In genomic region chr7:102407910-102408309, GRCh38 we compare ENCODE assay signal across 24 cellular contexts. TPM values are rescaled to one million over a fixed set of nuclear protein-coding genes. Genes with fewer than 3 reads are reported as not detected.
DNase-seq lines count a peak whose midpoint lies in the region; ATAC-seq, FAIRE-seq and TF ChIP-seq lines count a peak whose summit lies in the region.
"Had no signal": no experiment of that assay in that cellular context is flagged by ENCODE, and none has a peak within 500 bp of the region (broad histone marks: within the 10 kb centered on the region; RNA-seq: fewer than 3 reads in every experiment).

No MANE protein-coding gene starts in this region.

- 90 to 97% (median 95%) methylated on average over 6 of the region's 6 CpGs for WGBS in stomach, 5 donors

- FAIRE-seq in GM12891 (lab: Jason Lieb, UNC), result no peak
- FAIRE-seq: islet of Langerhans had no signal

- TF ChIP-seq CTCF in natural killer cell (IDR thresholded peaks at IDR 0.05) (no peak), breast epithelium (IDR thresholded peaks at IDR 0.05) (no peak), stomach (IDR thresholded peaks at IDR 0.05) (no peak)

- H3K9me3 Mint-ChIP-seq in activated CD4-positive, alpha-beta memory T cell treated with anti-CD3 and anti-CD28 coated beads, Interleukin-2, amount 10 ng/mL, durations not matched to agents 7 days and 5 days, result no peaks in the 10 kb centered on the region
- no peaks in the 10 kb centered on the region for H3K9me3 Mint-ChIP-seq in natural killer cell
- H3K9me3 Mint-ChIP-seq: CD4-positive, CD25-positive, alpha-beta regulatory T cell; stimulated activated naive CD8-positive, alpha-beta T cell treated with anti-CD3 and anti-CD28 coated beads, Interleukin-15, Interleukin-2, amounts not matched to agents 100 ng/mL and 50 ng/mL, for 24 hours had no signal

- intact Hi-C loops in natural killer cell (cut with micrococcal nuclease) (no loop called here), breast epithelium (cut with DNase I; ENCODE audit: low total_unique reads) (no loop called here), stomach (cut with DNase I; ENCODE audit: low total_unique reads) (no loop called here)

- H3K9me3 ChIP-seq in breast epithelium (peaks cover 0 to 4% of the 10 kb centered on the region in 2 donors), stomach (no peaks in the 10 kb centered on the region), HAP-1 (no peaks in the 10 kb centered on the region)
- H3K9me3 ChIP-seq: psoas muscle, sigmoid colon, thyroid gland, vagina had no signal

- peaks cover 31% of the 10 kb centered on the region for H3K4me1 Mint-ChIP-seq in activated CD4-positive, alpha-beta memory T cell treated with anti-CD3 and anti-CD28 coated beads, Interleukin-2, amount 10 ng/mL, durations not matched to agents 7 days and 5 days
- H3K4me1 Mint-ChIP-seq in natural killer cell, result peaks cover 22 to 27% of the 10 kb centered on the region in 2 donors

- H3K4me1 ChIP-seq in breast epithelium (no peaks in the 10 kb centered on the region), stomach (peaks cover 0 to 13% (median 4%) of the 10 kb centered on the region in 4 donors), HAP-1 (no peaks in the 10 kb centered on the region)
- H3K4me1 ChIP-seq: vagina had no signal

- peak overlapping the region; percentile 28 for H3K27ac Mint-ChIP-seq in activated CD4-positive, alpha-beta memory T cell treated with anti-CD3 and anti-CD28 coated beads, Interleukin-2, amount 10 ng/mL, durations not matched to agents 7 days and 5 days
- peak overlapping the region; percentile 22 to 73 for H3K27ac Mint-ChIP-seq in natural killer cell
- H3K27ac Mint-ChIP-seq: activated T-helper 2 cell treated with anti-CD3 and anti-CD28 coated beads, Interferon-gamma antibody, Interleukin-2, Interleukin-4, amounts not matched to agents 10 μg/mL and 5 μg/mL and 100 μg/mL, durations not matched to agents 14 hours and 24 hours and 36 hours; stimulated activated naive CD8-positive, alpha-beta T cell treated with anti-CD3 and anti-CD28 coated beads, Interleukin-15, Interleukin-2, amounts not matched to agents 100 ng/mL and 50 ng/mL, for 24 hours; T-helper 1 cell treated with Interleukin-12 subunit alpha and Interleukin-12 subunit beta and Interleukin-4 antibody, amounts not matched to agents 30 μg/mL and 1 μg/mL, for 36 hours had no signal

- no peak overlapping the region for H3K4me3 Mint-ChIP-seq in activated CD4-positive, alpha-beta memory T cell treated with anti-CD3 and anti-CD28 coated beads, Interleukin-2, amount 10 ng/mL, durations not matched to agents 7 days and 5 days
- no peak overlapping the region for H3K4me3 Mint-ChIP-seq in natural killer cell
- H3K4me3 Mint-ChIP-seq: CD4-positive, CD25-positive, alpha-beta regulatory T cell; stimulated activated naive CD8-positive, alpha-beta T cell treated with anti-CD3 and anti-CD28 coated beads, Interleukin-15, Interleukin-2, amounts not matched to agents 100 ng/mL and 50 ng/mL, for 24 hours; T-helper 1 cell treated with Interleukin-12 subunit alpha and Interleukin-12 subunit beta and Interleukin-4 antibody, amounts not matched to agents 30 μg/mL and 1 μg/mL, for 36 hours had no signal

- H3K27ac ChIP-seq in breast epithelium, result no peak overlapping the region
- no peak overlapping the region for H3K27ac ChIP-seq in stomach
- H3K27ac ChIP-seq: psoas muscle, sigmoid colon, SK-N-MC, thyroid gland, vagina had no signal

- H3K27me3 ChIP-seq in breast epithelium, result no peaks in the 10 kb centered on the region
- no peaks in the 10 kb centered on the region for H3K27me3 ChIP-seq in stomach
- H3K27me3 ChIP-seq in HAP-1 (ENCODE audit: low read depth), result no peaks in the 10 kb centered on the region
- H3K27me3 ChIP-seq: sigmoid colon, thyroid gland, vagina had no signal

- no peak overlapping the region for H3K4me3 ChIP-seq in breast epithelium
- no peak overlapping the region for H3K4me3 ChIP-seq in stomach
- H3K4me3 ChIP-seq in HAP-1, result no peak overlapping the region
- H3K4me3 ChIP-seq: psoas muscle, sigmoid colon, SK-N-MC, thyroid gland, vagina had no signal

- H3K27me3 Mint-ChIP-seq in activated CD4-positive, alpha-beta memory T cell treated with anti-CD3 and anti-CD28 coated beads, Interleukin-2, amount 10 ng/mL, durations not matched to agents 7 days and 5 days, result no peaks in the 10 kb centered on the region
- no peaks in the 10 kb centered on the region for H3K27me3 Mint-ChIP-seq in natural killer cell (ENCODE audit: low read depth in 2 of 2)
- H3K27me3 Mint-ChIP-seq: CD4-positive, CD25-positive, alpha-beta regulatory T cell; stimulated activated naive CD8-positive, alpha-beta T cell treated with anti-CD3 and anti-CD28 coated beads, Interleukin-15, Interleukin-2, amounts not matched to agents 100 ng/mL and 50 ng/mL, for 24 hours had no signal

- CTCF ChIA-PET in activated CD4-positive, alpha-beta memory T cell treated with anti-CD3 and anti-CD28 coated beads, Interleukin-2, amount 10 ng/mL, durations not matched to agents 7 days and 5 days (lab: Charles Lee), result interaction anchor here (1.1 to 1.6 kb wide), 3 partner anchors 8 to 18 kb away, joined by 3 to 4 read pairs (median 4); no protein-coding TSS in a partner anchor

- DNase-seq in activated CD4-positive, alpha-beta memory T cell treated with anti-CD3 and anti-CD28 coated beads, Interleukin-2, amount 10 ng/mL, durations not matched to agents 7 days and 5 days, result no peak
- no peak for DNase-seq in natural killer cell
- no peak for DNase-seq in breast epithelium (ENCODE audit: low spot score in 2 of 2)
- DNase-seq in stomach, result no peak
- no peak for DNase-seq in GM12891 (ENCODE audit: insufficient read length, low spot score)
- no peak for DNase-seq in HAP-1 (ENCODE audit: low spot score in 2 of 2)
- DNase-seq: CD4-positive, CD25-positive, alpha-beta regulatory T cell; left ventricle myocardium superior; occipital lobe; psoas muscle; sigmoid colon; thyroid gland had no signal

- in situ Hi-C loops in HAP-1 (cut with MboI; ENCODE audit: low sequenced_read_pairs), result no loop called here

- H3K36me3 ChIP-seq in breast epithelium (peaks cover 7% of the 10 kb centered on the region), stomach (peaks cover 65 to 100% (median 100%) of the 10 kb centered on the region in 4 donors), HAP-1 (replicated peaks) (peaks cover 79% of the 10 kb centered on the region)

- H3K36me3 Mint-ChIP-seq in activated CD4-positive, alpha-beta memory T cell treated with anti-CD3 and anti-CD28 coated beads, Interleukin-2, amount 10 ng/mL, durations not matched to agents 7 days and 5 days (ENCODE audit: low read depth), result peaks cover 77% of the 10 kb centered on the region
- peaks cover 7% of the 10 kb centered on the region for H3K36me3 Mint-ChIP-seq in natural killer cell

- POLR2A ChIA-PET in activated CD4-positive, alpha-beta memory T cell treated with anti-CD3 and anti-CD28 coated beads, Interleukin-2, amount 10 ng/mL, durations not matched to agents 7 days and 5 days (lab: Charles Lee), result interaction anchor here (0.6 to 2.8 kb wide), 4 partner anchors 18 to 1580 kb away, joined by 3 to 9 read pairs (median 4); no protein-coding TSS in a partner anchor

- TF ChIP-seq POLR2A in breast epithelium (IDR thresholded peaks at IDR 0.05), result no peak
- no peak for TF ChIP-seq POLR2A in stomach (IDR thresholded peaks at IDR 0.05)
- TF ChIP-seq POLR2A in GM12891 (IDR thresholded peaks at IDR 0.05; ENCODE audit: low read depth, low read length), result no peak

- no peak for TF ChIP-seq EP300 in stomach (IDR thresholded peaks at IDR 0.05)

- peak; percentile 13 for ATAC-seq in GM18502 (IDR thresholded peaks at IDR 0.05; ENCODE audit: poor library complexity, unreplicated experiment)
- peak; percentile 2 for ATAC-seq in HG02642 (IDR thresholded peaks at IDR 0.05; ENCODE audit: poor library complexity, unreplicated experiment)
- ATAC-seq in natural killer cell, result no peak
- ATAC-seq: left ventricle myocardium superior, psoas muscle had no signal

TF ChIP-seq in GM12891, 5 proteins besides CTCF, POLR2A, EP300 and RAD21 (continues in another document):
- TF ChIP-seq PAX5 (IDR thresholded peaks at IDR 0.05; ENCODE audit: insufficient read depth, low read length, severe bottlenecking) (no peak), TAF1 (IDR thresholded peaks at IDR 0.05; ENCODE audit: low read depth, low read length) (no peak)

RNA-seq across cellular contexts. Expression of gene PRKRIP1, which starts 11.7 kb away (rescaled TPM):
- 10 to 100 TPM; 27.2 to 28.3 TPM for total RNA-seq in activated CD4-positive, alpha-beta memory T cell treated with anti-CD3 and anti-CD28 coated beads, Interleukin-2, amount 10 ng/mL, durations not matched to agents 7 days and 5 days
- total RNA-seq in natural killer cell, result 10 to 100 TPM; 38.2 to 44.2 (median 39.5) TPM
- 10 to 100 TPM; 17.3 to 30.5 (median 29.7) TPM for total RNA-seq in breast epithelium
- 10 to 100 TPM; 23.9 to 92.7 (median 34.0) TPM for total RNA-seq in stomach
- 10 to 100 TPM; 23.5 to 29.6 (median 28.7) TPM for polyA plus RNA-seq in stomach
- 28.3 TPM for polyA plus RNA-seq in GM12891 (2012; ENCODE audit: low read depth, missing spikeins)

RNA-seq across cellular contexts. Expression of gene ORAI2, which starts 25.5 kb away (rescaled TPM):
- total RNA-seq in activated CD4-positive, alpha-beta memory T cell treated with anti-CD3 and anti-CD28 coated beads, Interleukin-2, amount 10 ng/mL, durations not matched to agents 7 days and 5 days, result 10 to 100 TPM; 59.5 to 61.9 TPM
- total RNA-seq in natural killer cell (10 to 100 TPM; 39.1 to 55.0 (median 41.3) TPM), breast epithelium (10 to 100 TPM in 2 of 3 donors, 1 to 10 TPM in 1; 8.3 to 24.9 (median 18.1) TPM), stomach (10 to 100 TPM in 1 of 5 donors, 1 to 10 TPM in 2, under 1 TPM in 1, not detected in 1; 0.58 to 44.3 (median 9.1) TPM)
- 1 to 10 TPM; 1.9 to 8.0 (median 5.7) TPM for polyA plus RNA-seq in stomach
- 27.6 TPM for polyA plus RNA-seq in GM12891 (2012; ENCODE audit: low read depth, missing spikeins)

RNA-seq across cellular contexts. Expression of gene SPDYE6, which starts 51.7 kb away (rescaled TPM):
- total RNA-seq in activated CD4-positive, alpha-beta memory T cell treated with anti-CD3 and anti-CD28 coated beads, Interleukin-2, amount 10 ng/mL, durations not matched to agents 7 days and 5 days, result under 1 TPM in 1 of 2 experiments, not detected in 1; 0.13 TPM
- total RNA-seq in natural killer cell, result not detected
- total RNA-seq in breast epithelium, result under 1 TPM in 1 of 3 donors, not detected in 2; 0.33 TPM
- not detected for total RNA-seq in stomach
- polyA plus RNA-seq in stomach, result not detected
- polyA plus RNA-seq in GM12891 (2012; ENCODE audit: low read depth, missing spikeins), result 1.0 TPM
- total RNA-seq: activated T-helper 2 cell treated with anti-CD3 and anti-CD28 coated beads, Interferon-gamma antibody, Interleukin-2, Interleukin-4, amounts not matched to agents 10 μg/mL and 5 μg/mL and 100 μg/mL, durations not matched to agents 14 hours and 24 hours and 36 hours; CD4-positive, CD25-positive, alpha-beta regulatory T cell; cerebellum; glomerular endothelial cell; left ventricle myocardium superior; LHCN-M2; NCI-H460; psoas muscle; sigmoid colon; thyroid gland; vagina had no signal

RNA-seq across cellular contexts. Expression of gene ALKBH4, which starts 56.8 kb away (rescaled TPM):
- 10 to 100 TPM in 1 of 2 experiments, 1 to 10 TPM in 1; 9.4 to 10.4 TPM for total RNA-seq in activated CD4-positive, alpha-beta memory T cell treated with anti-CD3 and anti-CD28 coated beads, Interleukin-2, amount 10 ng/mL, durations not matched to agents 7 days and 5 days
- total RNA-seq in natural killer cell, result 1 to 10 TPM; 4.1 to 9.2 (median 9.1) TPM
- 10 to 100 TPM; 15.1 to 28.5 (median 17.8) TPM for total RNA-seq in breast epithelium
- total RNA-seq in stomach, result 10 to 100 TPM in 1 of 5 donors, 1 to 10 TPM in 4; 1.2 to 27.4 (median 7.5) TPM
- polyA plus RNA-seq in stomach, result 1 to 10 TPM; 8.7 to 9.5 (median 9.2) TPM
- 6.1 TPM for polyA plus RNA-seq in GM12891 (2012; ENCODE audit: low read depth, missing spikeins)

RNA-seq across cellular contexts. Expression of gene LRWD1, which starts 56.9 kb away (rescaled TPM):
- total RNA-seq in activated CD4-positive, alpha-beta memory T cell treated with anti-CD3 and anti-CD28 coated beads, Interleukin-2, amount 10 ng/mL, durations not matched to agents 7 days and 5 days, result 10 to 100 TPM; 19.5 to 19.8 TPM
- total RNA-seq in natural killer cell (10 to 100 TPM; 20.0 to 24.1 (median 20.4) TPM), breast epithelium (10 to 100 TPM in 2 of 3 donors, 1 to 10 TPM in 1; 7.4 to 20.6 (median 11.6) TPM), stomach (100 to 1,000 TPM in 1 of 5 donors, 10 to 100 TPM in 3, 1 to 10 TPM in 1; 4.5 to 238 (median 14.7) TPM)
- polyA plus RNA-seq in stomach, result 10 to 100 TPM in 2 of 3 donors, 1 to 10 TPM in 1; 9.1 to 12.7 (median 11.4) TPM
- 12.5 TPM for polyA plus RNA-seq in GM12891 (2012; ENCODE audit: low read depth, missing spikeins)

Comparison
In these comparisons a context has a peak if more than half of its experiments do, and no peak if none do; other contexts are left out.
1. ATAC-seq: peak in GM18502 (single experiment) and HG02642 (single experiment); none in natural killer cell (0 of 3).